37 cellular contexts compared by ENCODE assay signal in the genomic region with DNA sequence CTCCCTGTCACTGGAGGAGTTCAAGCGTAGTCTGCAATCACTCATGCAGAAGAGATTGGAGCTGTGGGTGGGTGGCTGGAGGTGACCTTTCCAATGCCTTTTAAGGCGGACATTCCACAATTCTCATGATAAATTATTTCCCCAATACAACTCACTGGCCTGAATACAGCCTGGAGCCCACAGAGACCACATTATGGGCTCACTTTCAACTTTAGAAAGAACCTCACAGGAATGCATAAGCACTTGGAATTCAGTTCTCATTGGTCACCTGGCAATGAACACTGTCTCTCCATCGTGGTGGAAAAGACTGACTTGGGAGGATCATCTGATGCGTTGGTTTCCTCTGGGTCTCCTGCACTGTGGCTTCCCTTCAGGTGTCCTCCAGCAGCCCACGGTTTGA.
"Had no signal": no experiment of that assay in that cellular context is flagged by ENCODE, and none has a peak within 500 bp of the region (broad histone marks: within the 10 kb centered on the region; RNA-seq: fewer than 3 reads in every experiment).

No MANE protein-coding gene starts in this region.

- H3K4me3 Mint-ChIP-seq: activated B cell treated with CpG ODN at 0.5 μM for 24 hours; activated CD4-positive, alpha-beta memory T cell treated with anti-CD3 and anti-CD28 coated beads for 36 hours; activated CD4-positive, alpha-beta T cell treated with anti-CD3 and anti-CD28 coated beads, Interleukin-2, amount 10 ng/mL, durations not matched to agents 24 days and 14 days; activated CD8-positive, alpha-beta T cell treated with anti-CD3 and anti-CD28 coated beads for 36 hours; activated naive CD4-positive, alpha-beta T cell treated with anti-CD3 and anti-CD28 coated beads for 36 hours; activated naive CD8-positive, alpha-beta T cell treated with anti-CD3 and anti-CD28 coated beads for 36 hours; activated T-cell treated with anti-CD3 and anti-CD28 coated beads, Interleukin-2, amount 50 U/mL, for 4 hours; activated T-cell treated with anti-CD3 and anti-CD28 coated beads, Interleukin-2, amount 50 U/mL, for 72 hours; activated T-helper 1 cell treated with anti-CD3 and anti-CD28 coated beads, Interleukin-12 subunit alpha, Interleukin-12 subunit beta, Interleukin-2, Interleukin-4 antibody, amounts not matched to agents 30 ng/mL and 10 ng/mL and 1 ng/mL, durations not matched to agents 14 hours and 24 hours and 36 hours; activated T-helper 17 cell treated with anti-CD3 and anti-CD28 coated beads, Interleukin-2, amount 50 U/mL, for 72 hours; brain; T-helper 1 cell treated with Interleukin-12 subunit alpha and Interleukin-12 subunit beta and Interleukin-4 antibody, amounts not matched to agents 30 μg/mL and 1 μg/mL, for 36 hours; T-helper 2 cell treated with Interferon-gamma antibody and Interleukin-4, amounts not matched to agents 5 μg/mL and 100 μg/mL, for 36 hours had no signal

- DNase-seq: activated B cell treated with CpG ODN at 0.5 μM for 24 hours; activated CD4-positive, alpha-beta memory T cell treated with anti-CD3 and anti-CD28 coated beads for 36 hours; activated CD4-positive, alpha-beta T cell treated with anti-CD3 and anti-CD28 coated beads for 4 hours; activated CD4-positive, alpha-beta T cell treated with anti-CD3 and anti-CD28 coated beads, Interleukin-2, amount 10 ng/mL, durations not matched to agents 24 days and 14 days; activated CD4-positive, alpha-beta T cell treated with anti-CD3 and anti-CD28 coated beads, Interleukin-2, amount 50 U/mL, for 1 hour; activated CD4-positive, alpha-beta T cell treated with anti-CD3 and anti-CD28 coated beads, Interleukin-2, amount 50 U/mL, for 4 hours; activated CD4-positive, CD25-positive, alpha-beta regulatory T cell treated with anti-CD3 and anti-CD28 coated beads, Interleukin-2, amount 50 U/mL, for 72 hours; activated CD8-positive, alpha-beta memory T cell treated with anti-CD3 and anti-CD28 coated beads, Interleukin-2, amount 50 U/mL, for 4 hours; activated CD8-positive, alpha-beta T cell treated with anti-CD3 and anti-CD28 coated beads for 36 hours; activated effector memory CD4-positive, alpha-beta T cell treated with anti-CD3 and anti-CD28 coated beads, Interleukin-2, amount 50 U/mL, for 16 hours; activated gamma-delta T cell treated with Interleukin-2 at 50 U/mL for 16 hours; activated naive CD4-positive, alpha-beta T cell; activated naive CD4-positive, alpha-beta T cell treated with anti-CD3 and anti-CD28 coated beads for 36 hours; activated naive CD4-positive, alpha-beta T cell treated with anti-CD3 and anti-CD28 coated beads, Interleukin-2, amount 50 U/mL, for 16 hours; activated naive CD8-positive, alpha-beta T cell treated with anti-CD3 and anti-CD28 coated beads for 36 hours; activated T-cell treated with anti-CD3 and anti-CD28 coated beads for 4 hours; activated T-cell treated with anti-CD3 and anti-CD28 coated beads, Interleukin-2, amount 50 U/mL, for 1 hour; activated T-cell treated with anti-CD3 and anti-CD28 coated beads, Interleukin-2, amount 50 U/mL, for 4 hours; activated T-cell treated with anti-CD3 and anti-CD28 coated beads, Interleukin-2, amount 50 U/mL, for 72 hours; adrenal gland; amniotic stem cell; aorta; central memory CD4-positive, alpha-beta T cell; SW 1271; T-helper 1 cell; T-helper 2 cell; T-helper 9 cell had no signal

- H3K36me3 ChIP-seq: adrenal gland, cardiac muscle cell had no signal

- H3K4me1 Mint-ChIP-seq: activated B cell treated with CpG ODN at 0.5 μM for 24 hours; activated CD4-positive, alpha-beta T cell treated with anti-CD3 and anti-CD28 coated beads, Interleukin-2, amount 10 ng/mL, durations not matched to agents 24 days and 14 days; activated naive CD8-positive, alpha-beta T cell treated with anti-CD3 and anti-CD28 coated beads for 36 hours; activated T-helper 17 cell treated with anti-CD3 and anti-CD28 coated beads, Interleukin-2, amount 50 U/mL, for 72 hours had no signal

- H3K9me3 Mint-ChIP-seq: activated B cell treated with CpG ODN at 0.5 μM for 24 hours; activated CD4-positive, alpha-beta memory T cell treated with anti-CD3 and anti-CD28 coated beads for 36 hours; activated CD4-positive, alpha-beta T cell treated with anti-CD3 and anti-CD28 coated beads, Interleukin-2, amount 10 ng/mL, durations not matched to agents 24 days and 14 days; activated CD8-positive, alpha-beta T cell treated with anti-CD3 and anti-CD28 coated beads for 36 hours; activated naive CD4-positive, alpha-beta T cell treated with anti-CD3 and anti-CD28 coated beads for 36 hours; activated naive CD4-positive, alpha-beta T cell treated with anti-CD3 and anti-CD28 coated beads, Interleukin-2, amount 50 U/mL, for 72 hours; activated naive CD8-positive, alpha-beta T cell treated with anti-CD3 and anti-CD28 coated beads for 36 hours; activated T-cell treated with anti-CD3 and anti-CD28 coated beads, Interleukin-2, amount 50 U/mL, for 4 hours; activated T-cell treated with anti-CD3 and anti-CD28 coated beads, Interleukin-2, amount 50 U/mL, for 72 hours; activated T-helper 1 cell treated with anti-CD3 and anti-CD28 coated beads, Interleukin-12 subunit alpha, Interleukin-12 subunit beta, Interleukin-2, Interleukin-4 antibody, amounts not matched to agents 30 ng/mL and 10 ng/mL and 1 ng/mL, durations not matched to agents 14 hours and 24 hours and 36 hours; activated T-helper 17 cell treated with anti-CD3 and anti-CD28 coated beads, Interleukin-2, amount 50 U/mL, for 72 hours; brain; T-helper 1 cell treated with Interleukin-12 subunit alpha and Interleukin-12 subunit beta and Interleukin-4 antibody, amounts not matched to agents 30 μg/mL and 1 μg/mL, for 36 hours; T-helper 2 cell treated with Interferon-gamma antibody and Interleukin-4, amounts not matched to agents 5 μg/mL and 100 μg/mL, for 36 hours had no signal

- H3K4me1 ChIP-seq: adrenal gland had no signal

- H3K27ac Mint-ChIP-seq: activated B cell treated with CpG ODN at 0.5 μM for 24 hours; activated CD4-positive, alpha-beta memory T cell treated with anti-CD3 and anti-CD28 coated beads for 36 hours; activated CD4-positive, alpha-beta T cell treated with anti-CD3 and anti-CD28 coated beads, Interleukin-2, amount 10 ng/mL, durations not matched to agents 24 days and 14 days; activated CD8-positive, alpha-beta T cell treated with anti-CD3 and anti-CD28 coated beads for 36 hours; activated naive CD4-positive, alpha-beta T cell treated with anti-CD3 and anti-CD28 coated beads for 36 hours; activated naive CD4-positive, alpha-beta T cell treated with anti-CD3 and anti-CD28 coated beads, Interleukin-2, amount 50 U/mL, for 72 hours; activated naive CD8-positive, alpha-beta T cell treated with anti-CD3 and anti-CD28 coated beads for 36 hours; activated T-cell treated with anti-CD3 and anti-CD28 coated beads, Interleukin-2, amount 50 U/mL, for 72 hours; activated T-helper 1 cell treated with anti-CD3 and anti-CD28 coated beads, Interleukin-12 subunit alpha, Interleukin-12 subunit beta, Interleukin-2, Interleukin-4 antibody, amounts not matched to agents 30 ng/mL and 10 ng/mL and 1 ng/mL, durations not matched to agents 14 hours and 24 hours and 36 hours; activated T-helper 17 cell treated with anti-CD3 and anti-CD28 coated beads, Interleukin-2, amount 50 U/mL, for 72 hours; brain; T-helper 1 cell treated with Interleukin-12 subunit alpha and Interleukin-12 subunit beta and Interleukin-4 antibody, amounts not matched to agents 30 μg/mL and 1 μg/mL, for 36 hours; T-helper 2 cell treated with Interferon-gamma antibody and Interleukin-4, amounts not matched to agents 5 μg/mL and 100 μg/mL, for 36 hours had no signal

- H3K4me3 ChIP-seq: adrenal gland, cardiac muscle cell had no signal

- H3K9me3 ChIP-seq: adrenal gland had no signal

- FAIRE-seq: bronchial epithelial cell, TTC549 had no signal

- ATAC-seq: activated CD8-positive, alpha-beta T cell treated with anti-CD3 and anti-CD28 coated beads for 36 hours; activated naive CD4-positive, alpha-beta T cell treated with anti-CD3 and anti-CD28 coated beads, Interleukin-2, amount 50 U/mL, for 72 hours; activated T-cell treated with anti-CD3 and anti-CD28 coated beads, Interleukin-2, amount 50 U/mL, for 4 hours; activated T-cell treated with anti-CD3 and anti-CD28 coated beads, Interleukin-2, amount 50 U/mL, for 72 hours; activated T-helper 17 cell treated with anti-CD3 and anti-CD28 coated beads, Interleukin-2, amount 50 U/mL, for 72 hours had no signal

- H3K27ac ChIP-seq: adrenal gland, cardiac muscle cell, VCaP had no signal

- H3K36me3 Mint-ChIP-seq: activated CD4-positive, alpha-beta memory T cell treated with anti-CD3 and anti-CD28 coated beads for 36 hours; activated naive CD4-positive, alpha-beta T cell treated with anti-CD3 and anti-CD28 coated beads, Interleukin-2, amount 50 U/mL, for 72 hours; activated naive CD8-positive, alpha-beta T cell treated with anti-CD3 and anti-CD28 coated beads for 36 hours; brain had no signal
